In the genomic region with DNA sequence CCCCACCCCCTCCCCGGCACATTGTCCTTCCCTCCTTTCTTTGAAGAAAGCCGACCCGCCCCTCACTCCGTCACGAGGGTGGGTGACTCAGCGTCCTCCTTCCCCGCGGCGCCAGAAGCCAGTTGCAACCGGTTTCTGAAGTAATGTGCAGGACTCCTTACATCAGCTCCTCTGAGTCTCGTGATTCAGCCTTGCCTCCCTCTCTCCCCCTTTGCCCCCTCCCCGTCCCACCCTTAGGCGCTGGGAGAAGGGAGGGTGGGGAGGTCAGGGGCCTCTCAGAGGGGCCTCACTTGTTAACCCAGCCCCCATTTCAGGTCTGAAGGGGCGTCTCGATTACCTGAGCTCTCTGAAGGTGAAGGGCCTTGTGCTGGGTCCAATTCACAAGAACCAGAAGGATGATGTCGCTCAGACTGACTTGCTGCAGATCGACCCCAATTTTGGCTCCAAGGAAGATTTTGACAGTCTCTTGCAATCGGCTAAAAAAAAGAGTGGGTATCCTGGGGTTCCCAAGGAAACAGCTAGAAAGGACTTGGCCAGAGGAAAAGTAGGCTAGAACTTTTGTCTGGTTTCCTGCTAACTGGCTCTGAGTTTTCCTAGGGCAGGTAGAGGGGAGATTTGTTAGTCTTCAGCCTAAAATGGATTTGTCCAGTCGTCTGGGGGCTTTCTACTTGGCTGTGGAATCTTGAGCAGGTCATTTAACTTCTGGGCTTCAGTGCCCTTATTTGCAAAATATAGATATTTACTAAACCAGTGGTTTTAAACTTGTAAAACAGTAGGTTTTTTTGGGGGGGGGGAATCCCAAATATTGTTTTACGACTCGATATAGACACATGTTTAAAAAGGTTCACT, we compare ENCODE assay signal across 8 cellular contexts. TPM values are rescaled to one million over a fixed set of nuclear protein-coding genes. Genes with fewer than 3 reads are reported as not detected.
A peak's percentile ranks its signal among the peaks of the same experiment; 100 is the strongest.
DNase-seq lines count a peak whose midpoint lies in the region; ATAC-seq and TF ChIP-seq lines count a peak whose summit lies in the region.

No MANE protein-coding gene starts in this region.

- 7% methylated on average over 18 of the region's 21 CpGs for WGBS in HUES64

- H3K9me3 ChIP-seq in HUES64 (ENCODE audit: insufficient read depth, low read depth, low read length): no peaks in the 10 kb centered on the region
- no peaks in the 10 kb centered on the region for H3K9me3 ChIP-seq in neutrophil
- H3K9me3 ChIP-seq in subcutaneous abdominal adipose tissue (ENCODE audit: control insufficient read depth in 5 of 5, low read length in 5 of 5): no peaks in the 10 kb centered on the region

- POLR2A ChIA-PET in RWPE1 (lab: Yijun Ruan, JAX; ENCODE audit: low non-redundant PET): interaction anchor here (0.6 to 1.6 kb wide), 6 partner anchors 26 to 63 kb away, joined by 3 to 6 read pairs (median 4); no protein-coding TSS in a partner anchor

- CTCF ChIA-PET in RWPE1 (lab: Yijun Ruan, JAX): interaction anchor here (0.6 to 2.4 kb wide), 6 partner anchors 8 to 110 kb away, joined by 3 to 10 read pairs (median 4); no protein-coding TSS in a partner anchor

- DNase-seq in DMS153 treated with DMSO at 0.1 percent for 48 hours (lab: John Stamatoyannopoulos, UW; ENCODE audit: unreplicated experiment) (peak; percentile 71), RWPE1 (ENCODE audit: low spot score) (peak; percentile 96), fibroblast of villous mesenchyme (ENCODE audit: low read depth) (peak; percentile 99)
- DNase-seq in activated effector memory CD4-positive, alpha-beta T cell treated with anti-CD3 and anti-CD28 coated beads, Interleukin-2, amount 50 U/mL, for 16 hours: peak; percentile 98

- H3K27me3 ChIP-seq in HUES64 (ENCODE audit: insufficient read depth, low read length) (no peaks in the 10 kb centered on the region), neutrophil (no peaks in the 10 kb centered on the region), subcutaneous abdominal adipose tissue (ENCODE audit: control insufficient read depth in 5 of 5, insufficient read depth in 4 of 5, low read length in 5 of 5) (no peaks in the 10 kb centered on the region)

- ATAC-seq in GM21515 (IDR thresholded peaks at IDR 0.05; ENCODE audit: unreplicated experiment): peak; percentile 39

- TF ChIP-seq CTCF in RWPE1 (conservative IDR thresholded peaks at IDR 0.05; ENCODE audit: low read depth) (peak; percentile 46; the same call in 1 of the 2 replicates), fibroblast of villous mesenchyme (IDR thresholded peaks at IDR 0.05; ENCODE audit: insufficient read depth, low read depth, low read length) (no peak), neutrophil (IDR thresholded peaks at IDR 0.05) (peak; percentile 61)

- peak overlapping the region; percentile 100 for H3K27ac ChIP-seq in HUES64 (ENCODE audit: low read depth, low read length)
- peak overlapping the region; percentile 99 for H3K27ac ChIP-seq in RWPE1
- peak overlapping the region; percentile 89 for H3K27ac ChIP-seq in neutrophil
- peak overlapping the region; percentile 98 for H3K27ac ChIP-seq in subcutaneous abdominal adipose tissue (ENCODE audit: low read depth, low read length)

- H3K4me1 ChIP-seq in HUES64 (ENCODE audit: insufficient read depth, low read length): peaks cover 26% of the 10 kb centered on the region
- peaks cover 24 to 28% of the 10 kb centered on the region in 2 experiments for H3K4me1 ChIP-seq in neutrophil (ENCODE audit: control insufficient read depth in 1 of 2, insufficient read depth in 1 of 2, low read depth in 1 of 2, low read length in 1 of 2)
- peaks cover 13 to 57% (median 48%) of the 10 kb centered on the region in 5 donors for H3K4me1 ChIP-seq in subcutaneous abdominal adipose tissue (ENCODE audit: control insufficient read depth in 5 of 5, insufficient read depth in 5 of 5, low read length in 5 of 5)

- H3K36me3 ChIP-seq in HUES64 (ENCODE audit: insufficient read depth, low read length): peaks cover 79% of the 10 kb centered on the region
- peaks cover 35% of the 10 kb centered on the region for H3K36me3 ChIP-seq in neutrophil
- peaks cover 9 to 43% (median 42%) of the 10 kb centered on the region in 5 donors for H3K36me3 ChIP-seq in subcutaneous abdominal adipose tissue (ENCODE audit: control insufficient read depth in 5 of 5, insufficient read depth in 5 of 5, low read length in 5 of 5)

- H3K9ac ChIP-seq in HUES64 (ENCODE audit: low read depth, low read length) (peak overlapping the region; percentile 97), subcutaneous abdominal adipose tissue (ENCODE audit: low read length in 5 of 5) (peak overlapping the region; percentile 88 to 99 (median 99))

- H3K4me3 ChIP-seq in HUES64 (ENCODE audit: low read length) (peak overlapping the region; percentile 81), fibroblast of villous mesenchyme (ENCODE audit: low read depth, low read length) (peak overlapping the region; percentile 93), neutrophil (ENCODE audit: low read depth in 1 of 2, low read length in 1 of 2) (peak overlapping the region; percentile 76 to 90), subcutaneous abdominal adipose tissue (ENCODE audit: low read depth in 1 of 5, low read length in 5 of 5) (peak overlapping the region; percentile 90 to 100 (median 99))

RNA-seq across cellular contexts. Expression of a gene that starts 1.1 kb away (rescaled TPM):
- polyA plus RNA-seq in HUES64 (2013, experiment 1 of 2): 192 TPM
- 181 TPM for polyA plus RNA-seq in HUES64 (2013, experiment 2 of 2)
- total RNA-seq in fibroblast of villous mesenchyme: 117 and 190 TPM in 2 replicates

RNA-seq across cellular contexts. Expression of a gene that starts 39.4 kb away (rescaled TPM):
- 0.05 TPM for polyA plus RNA-seq in HUES64 (2013, experiment 1 of 2)
- not detected for polyA plus RNA-seq in HUES64 (2013, experiment 2 of 2)
- not detected in 2 replicates for total RNA-seq in fibroblast of villous mesenchyme

RNA-seq across cellular contexts. Expression of a gene that starts 42.4 kb away (rescaled TPM):
- 228 TPM for polyA plus RNA-seq in HUES64 (2013, experiment 1 of 2)
- polyA plus RNA-seq in HUES64 (2013, experiment 2 of 2): 286 TPM
- total RNA-seq in fibroblast of villous mesenchyme: 36.1 and 39.7 TPM in 2 replicates

RNA-seq across cellular contexts. Expression of a gene that starts 49.2 kb away (rescaled TPM):
- polyA plus RNA-seq in HUES64 (2013, experiment 1 of 2): not detected
- not detected for polyA plus RNA-seq in HUES64 (2013, experiment 2 of 2)
- not detected in 2 replicates for total RNA-seq in fibroblast of villous mesenchyme

RNA-seq across cellular contexts. Expression of a gene that starts 50.0 kb away (rescaled TPM):
- polyA plus RNA-seq in HUES64 (2013, experiment 1 of 2): 18.5 TPM
- 23.5 TPM for polyA plus RNA-seq in HUES64 (2013, experiment 2 of 2)
- 35.1 and 47.5 TPM in 2 replicates for total RNA-seq in fibroblast of villous mesenchyme

Comparison
In these comparisons a context has a peak if more than half of its experiments do, and no peak if none do; other contexts are left out.
1. Peak in every context shown above with its lines: DNase-seq, ATAC-seq, H3K4me3 ChIP-seq and H3K27ac ChIP-seq.